In genomic region chr1:22014575-22015206, GRCh38 we compare ENCODE assay signal across 11 cellular contexts. TPM values are rescaled to one million over a fixed set of nuclear protein-coding genes. Genes with fewer than 3 reads are reported as not detected.
"Had no signal": no experiment of that assay in that cellular context is flagged by ENCODE, and none has a peak within 500 bp of the region (broad histone marks: within the 10 kb centered on the region; RNA-seq: fewer than 3 reads in every experiment).

No MANE protein-coding gene starts in this region.

RNA-seq across cellular contexts. Expression of gene CELA3A, which starts 13.2 kb away (rescaled TPM):
- total RNA-seq: OCI-LY7, PC-3, PC-9, Peyer's patch, Right ventricle myocardium inferior, Right ventricle myocardium superior, RPMI7951, SJSA1, SK-MEL-5 had no signal
- polyA plus RNA-seq: SK-N-SH had no signal

RNA-seq across cellular contexts. Expression of gene CELA3B, which starts 37.9 kb away (rescaled TPM):
- total RNA-seq: OCI-LY7, PC-3, PC-9, Peyer's patch, Right ventricle myocardium inferior, Right ventricle myocardium superior, RPMI7951, SJCRH30, SJSA1, SK-MEL-5 had no signal
- polyA plus RNA-seq: SK-N-SH had no signal
